In the genomic region with DNA sequence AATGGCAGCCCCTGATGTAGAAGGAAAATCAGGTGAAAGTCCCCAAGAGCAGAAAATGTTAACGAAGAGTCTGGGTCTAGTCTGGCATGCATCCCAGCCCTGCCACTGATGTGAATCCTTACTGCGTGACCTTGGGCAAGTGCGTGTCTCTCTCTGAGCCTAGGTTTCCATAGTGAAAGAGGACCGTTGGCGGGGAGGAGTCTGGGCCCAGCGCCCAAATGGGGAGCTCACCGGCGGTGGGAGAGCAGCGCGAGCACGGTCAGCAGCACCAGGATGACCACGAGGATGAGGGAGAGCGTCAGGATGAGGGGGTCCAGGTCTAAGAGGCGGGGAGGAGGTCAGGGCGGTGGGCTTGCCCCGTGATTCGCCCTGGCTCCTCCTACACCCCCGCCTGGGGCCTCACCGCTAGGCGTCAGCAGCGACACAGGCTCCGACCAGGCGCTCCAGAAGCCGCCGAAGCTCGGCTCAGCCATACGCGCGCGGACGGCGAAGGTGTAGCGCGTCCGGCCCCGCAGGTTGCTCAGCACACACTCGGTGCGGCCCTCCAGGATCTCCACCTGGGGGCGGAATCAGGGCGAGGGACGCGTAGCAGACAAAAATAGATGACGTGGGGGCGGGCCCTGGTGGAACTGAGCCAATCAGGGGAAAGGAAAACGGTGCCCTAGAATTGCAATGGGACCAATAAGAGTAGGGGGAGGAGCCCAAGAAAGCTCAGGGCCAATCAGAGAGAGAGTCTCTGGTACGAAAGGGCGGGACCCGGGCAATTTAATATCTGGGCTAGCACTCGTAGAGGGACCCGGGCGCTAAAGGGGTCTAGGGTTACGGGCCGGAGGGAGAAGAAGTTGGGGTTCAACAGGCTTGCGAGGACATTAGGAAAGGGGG, we compare ENCODE assay signal across 8 cellular contexts. TPM values are rescaled to one million over a fixed set of nuclear protein-coding genes. Genes with fewer than 3 reads are reported as not detected.
A peak's percentile ranks its signal among the peaks of the same experiment; 100 is the strongest.
DNase-seq lines count a peak whose midpoint lies in the region; FAIRE-seq and TF ChIP-seq lines count a peak whose summit lies in the region.

No MANE protein-coding gene starts in this region.

- TF ChIP-seq POLR2A in H54 (IDR thresholded peaks at IDR 0.05; ENCODE audit: low read depth, low read length) = peak; percentile 85

- 3% methylated on average over 54 of the region's 54 CpGs for WGBS in thymus

- H3K36me3 ChIP-seq in SK-N-MC (ENCODE audit: insufficient read depth, low read length) = peaks cover 6% of the 10 kb centered on the region; the same call in 1 of the 2 replicates
- peaks cover 6% of the 10 kb centered on the region for H3K36me3 ChIP-seq in thymus (ENCODE audit: control insufficient read depth, insufficient read depth)

- H3K9ac ChIP-seq in SK-N-MC (ENCODE audit: insufficient read length) = peak overlapping the region; percentile 48

- peaks cover 30% of the 10 kb centered on the region for H3K27me3 ChIP-seq in thymus (ENCODE audit: control insufficient read depth, insufficient read depth)

- H3K27ac ChIP-seq in SK-N-MC (no peak overlapping the region), thymus (ENCODE audit: low read depth) (peak overlapping the region; percentile 90)

- H3K4me3 Mint-ChIP-seq in activated naive CD4-positive, alpha-beta T cell treated with anti-CD3 and anti-CD28 coated beads, Interleukin-2, amount 50 U/mL, for 24 hours = peak overlapping the region; percentile 93
- peak overlapping the region; percentile 92 for H3K4me3 Mint-ChIP-seq in glutamatergic neuron (ENCODE audit: unreplicated experiment)
- peak overlapping the region; percentile 92 for H3K4me3 Mint-ChIP-seq in osteocyte (ENCODE audit: unreplicated experiment)

- peaks cover 13% of the 10 kb centered on the region for H3K4me1 ChIP-seq in thymus (ENCODE audit: control insufficient read depth, insufficient read depth, low read length)

- DNase-seq in H54 (ENCODE audit: insufficient read length, low spot score) (peak; percentile 93), LNCaP clone FGC (ENCODE audit: low read depth) (peak; percentile 92), SK-N-MC (ENCODE audit: low read depth, low spot score) (peak; percentile 75), glutamatergic neuron (peak; percentile 93), osteocyte (ENCODE audit: extremely low spot score, unreplicated experiment) (peak; percentile 96)

- H3K9me3 ChIP-seq in SK-N-MC (ENCODE audit: low read depth, low read length) (no peaks in the 10 kb centered on the region), thymus (ENCODE audit: control insufficient read depth) (no peaks in the 10 kb centered on the region)

- H3K9me3 Mint-ChIP-seq in activated naive CD4-positive, alpha-beta T cell treated with anti-CD3 and anti-CD28 coated beads, Interleukin-2, amount 50 U/mL, for 24 hours = no peaks in the 10 kb centered on the region
- H3K9me3 Mint-ChIP-seq in glutamatergic neuron (ENCODE audit: unreplicated experiment) (peaks cover 9% of the 10 kb centered on the region), osteocyte (ENCODE audit: unreplicated experiment) (no peaks in the 10 kb centered on the region)

- peak; percentile 67 for TF ChIP-seq CTCF in LNCaP clone FGC (IDR thresholded peaks at IDR 0.05; ENCODE audit: control insufficient read depth, extremely low read depth, insufficient read depth)
- TF ChIP-seq CTCF in glutamatergic neuron (IDR thresholded peaks at IDR 0.05; ENCODE audit: partially characterized antibody, unreplicated experiment) = peak; percentile 60
- TF ChIP-seq CTCF in osteocyte (IDR thresholded peaks at IDR 0.05) = peak; percentile 71

- peaks cover 52% of the 10 kb centered on the region for H3K4me1 Mint-ChIP-seq in activated naive CD4-positive, alpha-beta T cell treated with anti-CD3 and anti-CD28 coated beads, Interleukin-2, amount 50 U/mL, for 24 hours
- peaks cover 8% of the 10 kb centered on the region for H3K4me1 Mint-ChIP-seq in glutamatergic neuron (ENCODE audit: low read depth, unreplicated experiment)
- H3K4me1 Mint-ChIP-seq in osteocyte (ENCODE audit: unreplicated experiment) = peaks cover 42% of the 10 kb centered on the region

- peaks cover 8% of the 10 kb centered on the region for H3K27me3 Mint-ChIP-seq in activated naive CD4-positive, alpha-beta T cell treated with anti-CD3 and anti-CD28 coated beads, Interleukin-2, amount 50 U/mL, for 24 hours
- peaks cover 15% of the 10 kb centered on the region for H3K27me3 Mint-ChIP-seq in glutamatergic neuron (ENCODE audit: unreplicated experiment)
- peaks cover 8% of the 10 kb centered on the region for H3K27me3 Mint-ChIP-seq in osteocyte (ENCODE audit: unreplicated experiment)

- FAIRE-seq in G401.6 (lab: Jason Lieb, UNC) = peak; percentile 92
- no peak for FAIRE-seq in H54 (lab: Jason Lieb, UNC)

- H3K27ac Mint-ChIP-seq in activated naive CD4-positive, alpha-beta T cell treated with anti-CD3 and anti-CD28 coated beads, Interleukin-2, amount 50 U/mL, for 24 hours = peak overlapping the region; percentile 97
- peak overlapping the region; percentile 91 for H3K27ac Mint-ChIP-seq in glutamatergic neuron (ENCODE audit: unreplicated experiment)
- peak overlapping the region; percentile 93 for H3K27ac Mint-ChIP-seq in osteocyte (ENCODE audit: unreplicated experiment)

- H3K4me3 ChIP-seq in LNCaP clone FGC (ENCODE audit: low read depth, low read length) (peak overlapping the region; percentile 75), SK-N-MC (peak overlapping the region; percentile 86), thymus (ENCODE audit: low read length) (peak overlapping the region; percentile 55)

- H3K36me3 Mint-ChIP-seq in activated naive CD4-positive, alpha-beta T cell treated with anti-CD3 and anti-CD28 coated beads, Interleukin-2, amount 50 U/mL, for 24 hours = peaks cover 11% of the 10 kb centered on the region
- no peaks in the 10 kb centered on the region for H3K36me3 Mint-ChIP-seq in glutamatergic neuron (ENCODE audit: unreplicated experiment)
- H3K36me3 Mint-ChIP-seq in osteocyte (ENCODE audit: unreplicated experiment) = no peaks in the 10 kb centered on the region

RNA-seq across cellular contexts. Expression of a gene that starts 3.2 kb away (rescaled TPM):
- total RNA-seq in glutamatergic neuron (ENCODE audit: unreplicated experiment) (11.0 TPM), osteocyte (2.3 and 2.4 TPM in 2 replicates)
- polyA plus RNA-seq in thymus = 5.0 TPM

RNA-seq across cellular contexts. Expression of a gene that starts 6.4 kb away (rescaled TPM):
- 2.1 TPM for total RNA-seq in glutamatergic neuron (ENCODE audit: unreplicated experiment)
- total RNA-seq in osteocyte = 1.3 and 2.4 TPM in 2 replicates
- polyA plus RNA-seq in thymus = 5.9 TPM

RNA-seq across cellular contexts. Expression of a gene that starts 25.7 kb away (rescaled TPM):
- total RNA-seq in glutamatergic neuron (ENCODE audit: unreplicated experiment) = 77.0 TPM
- 51.9 and 55.8 TPM in 2 replicates for total RNA-seq in osteocyte
- 9.7 TPM for polyA plus RNA-seq in thymus

RNA-seq across cellular contexts. Expression of a gene that starts 34.6 kb away (rescaled TPM):
- total RNA-seq in glutamatergic neuron (ENCODE audit: unreplicated experiment) = 8.0 TPM
- 22.4 and 28.1 TPM in 2 replicates for total RNA-seq in osteocyte
- 56.9 TPM for polyA plus RNA-seq in thymus

RNA-seq across cellular contexts. Expression of a gene that starts 34.8 kb away (rescaled TPM):
- total RNA-seq in glutamatergic neuron (ENCODE audit: unreplicated experiment) (43.1 TPM), osteocyte (57.4 and 64.1 TPM in 2 replicates)
- polyA plus RNA-seq in thymus = 75.2 TPM
